In genomic region chr2:196000551-196000950, GRCh38 we compare ENCODE assay signal across 4 cellular contexts.
TF ChIP-seq lines count a peak whose summit lies in the region.

No MANE protein-coding gene starts in this region.

TF ChIP-seq in HepG2, 621 proteins besides CTCF, POLR2A, EP300 and RAD21 (continues in another document):
- TF ChIP-seq ATF7 (IDR thresholded peaks at IDR 0.05): peak; percentile 99
- no peak for TF ChIP-seq ATF7 (CRISPR knock-in tag; IDR thresholded peaks at IDR 0.05)
- TF ChIP-seq ZNF318 (CRISPR knock-in tag; IDR thresholded peaks at IDR 0.05): no peak

TF ChIP-seq in HEK293, 187 proteins besides CTCF, POLR2A, EP300 and RAD21:
- TF ChIP-seq ZNF433 (tag by site-specific recombination; IDR thresholded peaks at IDR 0.05; ENCODE audit: low read depth) (no peak), ATF2 (tag by site-specific recombination; IDR thresholded peaks at IDR 0.05; ENCODE audit: low read depth) (peak; percentile 67; the same call in 1 of the 2 replicates), ZNF558 (tag by site-specific recombination; IDR thresholded peaks at IDR 0.05) (no peak)

TF ChIP-seq in GM12878, 131 proteins besides CTCF, POLR2A, EP300 and RAD21:
- TF ChIP-seq PKNOX1 (IDR thresholded peaks at IDR 0.05): no peak
- peak; percentile 50 for TF ChIP-seq ATF7 (IDR thresholded peaks at IDR 0.05; ENCODE audit: low read depth)

TF ChIP-seq in K562, 482 proteins besides CTCF, POLR2A, EP300 and RAD21:
- TF ChIP-seq ATF1 (CRISPR knock-in tag; IDR thresholded peaks at IDR 0.05) (no peak), ATF1 (tag; IDR thresholded peaks at IDR 0.05) (0 out of 2 replicates have a peak, but pooled peaks have one; percentile 20), ZNF830 (CRISPR knock-in tag; IDR thresholded peaks at IDR 0.05) (no peak)
TF ChIP-seq in K562: peak in this region for 1.
